ENCODE assay signal across 1 cellular context in the genomic region with DNA sequence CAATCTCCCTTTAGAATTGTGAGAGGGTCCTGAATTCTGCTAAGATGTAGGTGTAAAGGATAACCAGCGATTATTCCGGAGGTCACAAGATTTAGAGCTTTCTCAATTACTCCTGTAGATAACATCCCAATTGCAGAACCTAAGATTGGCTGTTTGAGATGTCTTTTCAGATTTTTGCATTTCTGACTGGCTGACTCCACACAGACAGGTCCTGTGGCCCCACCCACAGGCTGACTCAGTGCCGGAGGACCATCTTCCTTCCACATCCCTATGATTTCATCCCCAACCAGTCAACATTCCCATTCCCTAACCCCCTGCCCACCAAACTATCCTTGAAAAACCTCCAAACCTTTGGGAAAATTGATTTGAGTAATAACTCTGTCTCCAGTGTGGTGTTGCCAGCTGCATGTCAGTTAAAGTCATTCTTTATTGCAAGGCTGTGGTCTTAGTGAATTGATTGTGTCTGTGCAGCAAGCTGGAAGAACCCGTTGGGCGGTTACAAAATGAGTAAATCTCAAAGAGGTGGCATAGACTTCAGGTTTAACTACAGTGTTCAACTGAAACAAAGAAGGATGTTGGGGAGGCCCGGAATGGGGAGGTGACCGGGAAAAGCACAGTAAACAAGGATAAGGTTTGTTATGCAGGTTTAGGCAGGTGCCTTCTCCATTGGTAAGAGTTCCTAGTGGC.
TF ChIP-seq lines count a peak whose summit lies in the region.

No MANE protein-coding gene starts in this region.

TF ChIP-seq in SK-N-SH, 30 proteins besides CTCF, POLR2A, EP300 and RAD21:
- TF ChIP-seq FOSL2 (IDR thresholded peaks at IDR 0.05; ENCODE audit: borderline replicate concordance, low read depth) (no peak), TEAD4 (IDR thresholded peaks at IDR 0.05; ENCODE audit: borderline replicate concordance, insufficient read depth) (no peak), RCOR1 (IDR thresholded peaks at IDR 0.05; ENCODE audit: low read length) (no peak), SMC3 (IDR thresholded peaks at IDR 0.05; ENCODE audit: low read depth, low read length) (no peak), RXRA (IDR thresholded peaks at IDR 0.05; ENCODE audit: borderline replicate concordance, low read depth) (no peak), GATA2 (CRISPR knock-in tag; IDR thresholded peaks at IDR 0.05) (no peak), SIN3A (IDR thresholded peaks at IDR 0.05; ENCODE audit: borderline replicate concordance, low read depth, low read length) (no peak), JUND (IDR thresholded peaks at IDR 0.05) (no peak), MXI1 (IDR thresholded peaks at IDR 0.05; ENCODE audit: low read depth, low read length) (no peak), NFIC (IDR thresholded peaks at IDR 0.05; ENCODE audit: borderline replicate concordance) (no peak)
